ENCODE assay signal across 1 cellular context in genomic region chr1:118217073-118217620, GRCh38.
A peak's percentile ranks its signal among the peaks of the same experiment; 100 is the strongest.
TF ChIP-seq lines count a peak whose summit lies in the region.

No MANE protein-coding gene starts in this region.

TF ChIP-seq in K562, 482 proteins besides CTCF, POLR2A, EP300 and RAD21:
- TF ChIP-seq PBX2 (CRISPR knock-in tag; IDR thresholded peaks at IDR 0.05; ENCODE audit: low read depth) (no peak), PBX2 (tag; conservative IDR thresholded peaks at IDR 0.05; ENCODE audit: low read depth) (peak; percentile 56), C11orf30 (IDR thresholded peaks at IDR 0.05; ENCODE audit: low read depth) (no peak), ETV1 (tag; conservative IDR thresholded peaks at IDR 0.05; ENCODE audit: low read depth) (0 out of 2 replicates have a peak, but pooled peaks have one; percentile 14)
